Comparison of ENCODE assay signal across 8 cellular contexts in genomic region chr6:155528982-155529453, GRCh38.
DNase-seq lines count a peak whose midpoint lies in the region.

No MANE protein-coding gene starts in this region.

- no peak overlapping the region for H3K56ac ChIP-seq in mesendoderm (ENCODE audit: low read length)

- H4K5ac ChIP-seq in mesendoderm (ENCODE audit: low read length): no peak overlapping the region

- H3K9ac ChIP-seq in mesendoderm (ENCODE audit: low read length): no peak overlapping the region

- no peak overlapping the region for H2BK5ac ChIP-seq in mesendoderm (ENCODE audit: low read length)

- no peak overlapping the region for H3K4me3 ChIP-seq in mesendoderm (ENCODE audit: low read length)

- H2AK5ac ChIP-seq in mesendoderm (ENCODE audit: low read length): no peak overlapping the region

- no peak overlapping the region for H3K4ac ChIP-seq in mesendoderm (ENCODE audit: low read depth, low read length)

- no peak overlapping the region for H3K27ac ChIP-seq in mesendoderm (ENCODE audit: low read depth, low read length)

- no peaks in the 10 kb centered on the region for H3K4me1 ChIP-seq in mesendoderm (ENCODE audit: control insufficient read depth, low read depth, low read length)

- WGBS in mesendoderm (ENCODE audit: extremely low coverage, insufficient coverage, low lambda C conversion rate): no CpG with 5 or more reads among the region's 2 CpGs

- no peak overlapping the region for H3K4me2 ChIP-seq in mesendoderm (ENCODE audit: low read length)

- H3K23ac ChIP-seq in mesendoderm (ENCODE audit: low read length): no peak overlapping the region

- no peak overlapping the region for H4K8ac ChIP-seq in mesendoderm (ENCODE audit: low read depth, low read length)

- H2BK120ac ChIP-seq in mesendoderm (ENCODE audit: low read depth, low read length): no peak overlapping the region

- H3K18ac ChIP-seq in mesendoderm (ENCODE audit: low read length): no peak overlapping the region

- DNase-seq in Daoy (ENCODE audit: low read depth) (peak; percentile 62), HK-2 (ENCODE audit: unreplicated experiment) (peak; percentile 17), amniotic epithelial cell (ENCODE audit: low read depth) (peak; percentile 88), mesendoderm (peak; percentile 28), NCI-H748 (lab: John Stamatoyannopoulos, UW; ENCODE audit: unreplicated experiment) (no peak), anterior cingulate cortex (lab: John Stamatoyannopoulos, UW) (no peak), putamen (ENCODE audit: low spot score) (no peak), NCI-H187 (lab: John Stamatoyannopoulos, UW) (no peak)

- no peaks in the 10 kb centered on the region for H3K27me3 ChIP-seq in mesendoderm (ENCODE audit: insufficient read depth, low read length, poor library complexity)

- no peak overlapping the region for H2BK15ac ChIP-seq in mesendoderm (replicated peaks; ENCODE audit: low read depth)

- H3K79me1 ChIP-seq in mesendoderm (ENCODE audit: low read length): no peaks in the 10 kb centered on the region

- H3K36me3 ChIP-seq in mesendoderm (ENCODE audit: control insufficient read depth, insufficient read depth, low read length): no peaks in the 10 kb centered on the region

- H3K79me2 ChIP-seq in mesendoderm (ENCODE audit: control insufficient read depth, insufficient read depth, low read length): no peaks in the 10 kb centered on the region

Comparison
In these comparisons a context has a peak if more than half of its experiments do, and no peak if none do; other contexts are left out.
1. DNase-seq: peak in Daoy (single experiment), HK-2 (single experiment), amniotic epithelial cell (single experiment) and mesendoderm (single experiment); none in NCI-H748 (single experiment), anterior cingulate cortex (0 of 58), putamen (single experiment) and NCI-H187 (0 of 2).